ENCODE assay signal across 28 cellular contexts in the genomic region with DNA sequence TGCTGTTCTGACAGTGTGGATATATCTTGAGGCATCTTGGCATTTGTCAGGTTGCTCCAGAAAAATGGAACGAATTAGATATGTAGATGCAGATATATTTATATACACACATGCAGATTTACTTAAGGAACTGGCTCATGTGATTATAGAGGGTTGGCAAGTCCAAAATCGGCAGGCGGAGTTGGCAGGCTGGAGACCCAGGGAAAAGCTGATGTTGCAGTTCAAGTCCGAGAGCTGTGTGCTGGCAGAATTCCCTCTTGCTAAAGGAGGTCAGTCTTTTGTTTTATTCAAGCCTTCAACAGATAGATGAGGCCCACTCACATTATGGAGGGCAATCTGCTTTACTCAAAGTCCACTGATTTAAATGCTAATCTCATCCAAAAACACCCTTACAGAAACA. TPM values are rescaled to one million over a fixed set of nuclear protein-coding genes. Genes with fewer than 3 reads are reported as not detected.
DNase-seq lines count a peak whose midpoint lies in the region; ATAC-seq, FAIRE-seq and TF ChIP-seq lines count a peak whose summit lies in the region.
"Had no signal": no experiment of that assay in that cellular context is flagged by ENCODE, and none has a peak within 500 bp of the region (broad histone marks: within the 10 kb centered on the region; RNA-seq: fewer than 3 reads in every experiment).

No MANE protein-coding gene starts in this region.

- no peak overlapping the region for H3K27ac Mint-ChIP-seq in endothelial cell (ENCODE audit: unreplicated experiment)
- H3K27ac Mint-ChIP-seq: CD14-positive monocyte; CD4-positive, alpha-beta T cell; GM23338; H9 had no signal

- H3K27me3 ChIP-seq in IMR-90 (ENCODE audit: control insufficient read depth, insufficient read depth, low read length) (no peaks in the 10 kb centered on the region), endothelial cell of umbilical vein (ENCODE audit: control insufficient read depth in 2 of 2, insufficient read depth in 2 of 2, low read length in 2 of 2) (no peaks in the 10 kb centered on the region), hepatocyte (no peaks in the 10 kb centered on the region)
- H3K27me3 ChIP-seq: BLaER1 treated with 17β-estradiol and CSF1 and Interleukin-3, amounts not matched to agents 10 nM and 100 nM had no signal

- no peaks in the 10 kb centered on the region for H3K36me3 Mint-ChIP-seq in endothelial cell (ENCODE audit: low read depth, unreplicated experiment)
- H3K36me3 Mint-ChIP-seq: CD14-positive monocyte had no signal

- H3K56ac ChIP-seq in IMR-90 (ENCODE audit: extremely low read depth, insufficient read depth, low read length) = no peak overlapping the region

- DNase-seq in IMR-90 (no peak), endothelial cell of umbilical vein (ENCODE audit: low read depth, low spot score) (no peak), hepatocyte (ENCODE audit: low spot score) (peak; percentile 10), pons (ENCODE audit: low spot score) (peak; percentile 12), mucosa of gallbladder (ENCODE audit: low spot score) (no peak), superior temporal gyrus (ENCODE audit: extremely low spot score) (no peak), endothelial cell (ENCODE audit: low spot score) (no peak)
- DNase-seq: 8988T; ACHN; AML-193; BE2C; Calu3; CD4-positive, alpha-beta T cell; COR-L47; DMS53; DMS79 treated with DMSO at 0.1 percent for 48 hours; GF-D8; H9 had no signal

- H4K20me1 ChIP-seq in IMR-90 (ENCODE audit: insufficient read depth, low read length) (no peaks in the 10 kb centered on the region), endothelial cell of umbilical vein (replicated peaks; ENCODE audit: control insufficient read depth, extremely low read depth, insufficient read depth, low read length) (no peaks in the 10 kb centered on the region), hepatocyte (ENCODE audit: insufficient read depth, poor library complexity, severe bottlenecking) (no peaks in the 10 kb centered on the region)
- H4K20me1 ChIP-seq: BLaER1 treated with 17β-estradiol and CSF1 and Interleukin-3, amounts not matched to agents 10 nM and 100 nM had no signal

- no peak for TF ChIP-seq POLR2A in IMR-90 (IDR thresholded peaks at IDR 0.05; ENCODE audit: low read depth, low read length)
- no peak for TF ChIP-seq POLR2A in endothelial cell of umbilical vein (IDR thresholded peaks at IDR 0.05; ENCODE audit: low read depth, low read length)

- H3K4me3 ChIP-seq in IMR-90 (ENCODE audit: insufficient read depth, low read depth, low read length) = no peak overlapping the region
- no peak overlapping the region for H3K4me3 ChIP-seq in endothelial cell of umbilical vein (replicated peaks in 1 of 3; ENCODE audit: insufficient read depth in 1 of 3, low read depth in 1 of 3, low read length in 3 of 3)
- H3K4me3 ChIP-seq in hepatocyte = no peak overlapping the region
- H3K4me3 ChIP-seq: A549; BLaER1 treated with 17β-estradiol and CSF1 and Interleukin-3, amounts not matched to agents 10 nM and 100 nM; GM23338 had no signal

- H2BK5ac ChIP-seq in IMR-90 (ENCODE audit: low read depth, low read length, poor library complexity, severe bottlenecking) = no peak overlapping the region

- H3K18ac ChIP-seq in IMR-90 (ENCODE audit: low read depth, low read length) = no peak overlapping the region

- no peak overlapping the region for H4K5ac ChIP-seq in IMR-90 (ENCODE audit: low read depth, low read length)

- no peaks in the 10 kb centered on the region for H3K9me3 Mint-ChIP-seq in endothelial cell (ENCODE audit: unreplicated experiment)
- H3K9me3 Mint-ChIP-seq: CD4-positive, alpha-beta T cell; GM23338; H9 had no signal

- TF ChIP-seq CTCF in IMR-90 (conservative IDR thresholded peaks at IDR 0.05; ENCODE audit: low read depth, low read length) (no peak), endothelial cell of umbilical vein (IDR thresholded peaks at IDR 0.05; ENCODE audit: extremely low read depth in 1 of 2, insufficient read depth in 1 of 2, low read depth in 1 of 2, low read length in 2 of 2) (no peak), hepatocyte (IDR thresholded peaks at IDR 0.05; ENCODE audit: poor library complexity) (no peak), endothelial cell (IDR thresholded peaks at IDR 0.05; ENCODE audit: unreplicated experiment) (no peak)

- no peak overlapping the region for H2AFZ ChIP-seq in IMR-90 (replicated peaks; ENCODE audit: low read length, poor library complexity)
- H2AFZ ChIP-seq in endothelial cell of umbilical vein (ENCODE audit: low read depth, low read length) = no peak overlapping the region
- H2AFZ ChIP-seq in hepatocyte = no peak overlapping the region
- H2AFZ ChIP-seq: GM23338 had no signal

- no peaks in the 10 kb centered on the region for H3K9me3 ChIP-seq in IMR-90 (ENCODE audit: control insufficient read depth, insufficient read depth, low read length)
- no peaks in the 10 kb centered on the region for H3K9me3 ChIP-seq in endothelial cell of umbilical vein (replicated peaks; ENCODE audit: control insufficient read depth, insufficient read depth, low read length)
- H3K9me3 ChIP-seq in hepatocyte (ENCODE audit: low read depth) = no peaks in the 10 kb centered on the region
- H3K9me3 ChIP-seq: A549, BE2C had no signal

- no peak overlapping the region for H4K91ac ChIP-seq in IMR-90 (ENCODE audit: insufficient read depth, low read depth, low read length)

- H2AK9ac ChIP-seq in IMR-90 (replicated peaks; ENCODE audit: low read depth, low read length, poor library complexity) = no peak overlapping the region

- no peak for TF ChIP-seq RAD21 in IMR-90 (IDR thresholded peaks at IDR 0.05; ENCODE audit: low read length)

- peaks cover 7% of the 10 kb centered on the region for H3K4me1 ChIP-seq in IMR-90 (ENCODE audit: control insufficient read depth, insufficient read depth, low read length)
- H3K4me1 ChIP-seq in endothelial cell of umbilical vein (ENCODE audit: control insufficient read depth, extremely low read depth, insufficient read depth, low read length) = peaks cover 59% of the 10 kb centered on the region
- H3K4me1 ChIP-seq in hepatocyte (ENCODE audit: insufficient read depth) = peaks cover 11% of the 10 kb centered on the region
- H3K4me1 ChIP-seq: A549; BE2C; BLaER1 treated with 17β-estradiol and CSF1 and Interleukin-3, amounts not matched to agents 10 nM and 100 nM had no signal

- no peaks in the 10 kb centered on the region for H3K9me2 ChIP-seq in hepatocyte (replicated peaks; ENCODE audit: insufficient read depth)

- CTCF ChIA-PET in IMR-90 (lab: Yijun Ruan, JAX) (no interaction called here), endothelial cell of umbilical vein (lab: Charles Lee) (no interaction called here)

- BruUV-seq in IMR-90 (replicated peaks; lab: Mats Ljungman, UMichigan) (no TSS peak), endothelial cell of umbilical vein (replicated peaks; lab: Mats Ljungman, UMichigan) (no TSS peak)

- no CpG with 5 or more reads among the region's 4 CpGs for WGBS in IMR-90 (ENCODE audit: extremely low coverage in 2 of 2, insufficient read length in 1 of 2), 2 experiments
- WGBS in hepatocyte (ENCODE audit: low lambda C conversion rate, missing lambda C conversion rate) = 77% methylated on average over 4 of the region's 4 CpGs

- H3K14ac ChIP-seq in IMR-90 (replicated peaks; ENCODE audit: low read depth, low read length) = no peak overlapping the region

- H2BK15ac ChIP-seq in IMR-90 (ENCODE audit: low read depth, low read length) = no peak overlapping the region

- H4K8ac ChIP-seq in IMR-90 (ENCODE audit: low read depth in 2 of 2, low read length in 2 of 2) = no peak overlapping the region

- no peaks in the 10 kb centered on the region for H3K79me2 ChIP-seq in endothelial cell of umbilical vein (ENCODE audit: control insufficient read depth, insufficient read depth, low read length)
- H3K79me2 ChIP-seq in hepatocyte = no peaks in the 10 kb centered on the region

- no peak for ATAC-seq in IMR-90 (ENCODE audit: low read depth)
- ATAC-seq: A549, GM23338, HCT116 had no signal

- FAIRE-seq in endothelial cell of umbilical vein (lab: Jason Lieb, UNC) = no peak
- FAIRE-seq: A549, GM12891, GM18507 had no signal

- intact Hi-C loops in IMR-90 (cut with micrococcal nuclease) (no loop called here), endothelial cell of umbilical vein (cut with micrococcal nuclease) (loop anchor here (5.0 kb wide), 1 partner anchor 572 kb away; no protein-coding TSS in a partner anchor)

- H3K27ac ChIP-seq in IMR-90 (ENCODE audit: insufficient read depth, low read length) (no peak overlapping the region), endothelial cell of umbilical vein (ENCODE audit: insufficient read depth, low read depth, low read length) (peak overlapping the region; percentile 9), hepatocyte (no peak overlapping the region)
- H3K27ac ChIP-seq: A549; BLaER1 treated with 17β-estradiol and CSF1 and Interleukin-3, amounts not matched to agents 10 nM and 100 nM had no signal

- no peaks in the 10 kb centered on the region; the same call in 1 of the 2 replicates for H3K9me1 ChIP-seq in IMR-90 (ENCODE audit: insufficient read depth, low read length)
- H3K9me1 ChIP-seq in endothelial cell of umbilical vein (replicated peaks; ENCODE audit: control insufficient read depth, extremely low read depth, insufficient read depth, low read length) = no peaks in the 10 kb centered on the region

- H2BK120ac ChIP-seq in IMR-90 (ENCODE audit: low read depth, low read length) = no peak overlapping the region

- H3K4me1 Mint-ChIP-seq in endothelial cell (ENCODE audit: unreplicated experiment) = peaks cover 4% of the 10 kb centered on the region
- H3K4me1 Mint-ChIP-seq: CD14-positive monocyte, H9 had no signal

- H3K4me2 ChIP-seq in IMR-90 (ENCODE audit: low read depth, low read length) = no peak overlapping the region
- no peak overlapping the region for H3K4me2 ChIP-seq in endothelial cell of umbilical vein (ENCODE audit: insufficient read depth, low read length)
- no peak overlapping the region for H3K4me2 ChIP-seq in hepatocyte
- H3K4me2 ChIP-seq: A549; BLaER1 treated with 17β-estradiol and CSF1 and Interleukin-3, amounts not matched to agents 10 nM and 100 nM; GM23338 had no signal

- no peak overlapping the region for H3K4me3 Mint-ChIP-seq in endothelial cell (ENCODE audit: unreplicated experiment)
- H3K4me3 Mint-ChIP-seq: CD14-positive monocyte; CD4-positive, alpha-beta T cell; GM23338; H9 had no signal

- no peak overlapping the region for H3K4ac ChIP-seq in IMR-90 (ENCODE audit: low read depth, low read length)

- dilution Hi-C loops in IMR-90 (cut with HindIII; ENCODE audit: low sequenced_read_pairs, unreplicated experiment) = no loop called here
- dilution Hi-C loops in endothelial cell of umbilical vein (cut with MboI; ENCODE audit: extremely low pct_ligation_motif_present, low sequenced_read_pairs) = no loop called here

- H3K23ac ChIP-seq in IMR-90 (ENCODE audit: low read depth, low read length) = no peak overlapping the region

- H2BK20ac ChIP-seq in IMR-90 (ENCODE audit: low read depth, low read length) = peak overlapping the region; percentile 35; the same call in 1 of the 2 replicates

- no peak overlapping the region for H3K9ac ChIP-seq in IMR-90 (ENCODE audit: low read depth, low read length)
- H3K9ac ChIP-seq in endothelial cell of umbilical vein (replicated peaks; ENCODE audit: extremely low read depth, insufficient read depth, low read length) = no peak overlapping the region
- H3K9ac ChIP-seq: BLaER1 treated with 17β-estradiol and CSF1 and Interleukin-3, amounts not matched to agents 10 nM and 100 nM had no signal

- H3K27me3 Mint-ChIP-seq in endothelial cell (ENCODE audit: unreplicated experiment) = no peaks in the 10 kb centered on the region

- H2AK5ac ChIP-seq in IMR-90 (ENCODE audit: low read depth, low read length) = peak overlapping the region; percentile 34

- in situ Hi-C loops in IMR-90 (cut with MboI; ENCODE audit: low sequenced_read_pairs) = no loop called here

- POLR2A ChIA-PET in IMR-90 (lab: Charles Lee; ENCODE audit: unreplicated experiment) = no interaction called here
- POLR2A ChIA-PET in endothelial cell of umbilical vein (lab: Charles Lee) = no interaction called here

- H3K79me1 ChIP-seq in IMR-90 (ENCODE audit: low read depth in 1 of 2, low read length in 2 of 2) = no peaks in the 10 kb centered on the region

- H3K36me3 ChIP-seq in IMR-90 (ENCODE audit: control insufficient read depth, insufficient read depth, low read length) (no peaks in the 10 kb centered on the region), endothelial cell of umbilical vein (ENCODE audit: control insufficient read depth in 2 of 2, extremely low read depth in 1 of 2, insufficient read depth in 2 of 2, low read length in 2 of 2) (no peaks in the 10 kb centered on the region), hepatocyte (replicated peaks; ENCODE audit: insufficient read depth, low read depth) (no peaks in the 10 kb centered on the region)
- H3K36me3 ChIP-seq: BE2C; BLaER1 treated with 17β-estradiol and CSF1 and Interleukin-3, amounts not matched to agents 10 nM and 100 nM had no signal

RNA-seq across cellular contexts. Expression of gene CSNK1A1L, which starts 24.4 kb away (rescaled TPM):
- total RNA-seq in IMR-90 (2012; rRNA removed) (not detected in 2 replicates), endothelial cell of umbilical vein (not detected in 2 replicates), hepatocyte (not detected in 2 replicates), mucosa of gallbladder (not detected), endothelial cell (ENCODE audit: unreplicated experiment) (not detected)
- polyA plus RNA-seq in IMR-90 (2012; rRNA removed) (not detected in 2 replicates), endothelial cell of umbilical vein (not detected in 2 replicates), hepatocyte (not detected in 2 replicates)
- not detected in 2 replicates for polyA plus RNA-seq in IMR-90 (2012; cell fraction: cytosol; rRNA removed)
- polyA plus RNA-seq in IMR-90 (2012; cell fraction: nucleus; rRNA removed; ENCODE audit: low replicate concordance) = not detected in 2 replicates
- polyA plus RNA-seq in endothelial cell of umbilical vein (2011; cell fraction: cytosol; rRNA removed) = not detected in 2 replicates
- not detected in 2 replicates for polyA plus RNA-seq in endothelial cell of umbilical vein (2011; cell fraction: nucleus; rRNA removed)
- not detected in 2 replicates for polyA plus RNA-seq in endothelial cell of umbilical vein (2012)
- not detected in 2 replicates for polyA minus RNA-seq in endothelial cell of umbilical vein
- not detected for polyA minus RNA-seq in endothelial cell of umbilical vein (2011; cell fraction: cytosol; rRNA and poly(A)+ RNA removed)
- not detected in 2 replicates for polyA minus RNA-seq in endothelial cell of umbilical vein (2011; cell fraction: nucleus; rRNA and poly(A)+ RNA removed)
- total RNA-seq: Calu3; CD4-positive, alpha-beta T cell; Daoy; G401; GM23338; H4; H9 had no signal
- polyA plus RNA-seq: A549, GM23338 had no signal

Comparison
In these comparisons a context has a peak if more than half of its experiments do, and no peak if none do; other contexts are left out.
1. DNase-seq: peak in hepatocyte (single experiment) and pons (single experiment); none in IMR-90 (single experiment), endothelial cell of umbilical vein (single experiment), mucosa of gallbladder (single experiment), superior temporal gyrus (single experiment) and endothelial cell (single experiment).